9 cellular contexts compared by ENCODE assay signal in the genomic region with DNA sequence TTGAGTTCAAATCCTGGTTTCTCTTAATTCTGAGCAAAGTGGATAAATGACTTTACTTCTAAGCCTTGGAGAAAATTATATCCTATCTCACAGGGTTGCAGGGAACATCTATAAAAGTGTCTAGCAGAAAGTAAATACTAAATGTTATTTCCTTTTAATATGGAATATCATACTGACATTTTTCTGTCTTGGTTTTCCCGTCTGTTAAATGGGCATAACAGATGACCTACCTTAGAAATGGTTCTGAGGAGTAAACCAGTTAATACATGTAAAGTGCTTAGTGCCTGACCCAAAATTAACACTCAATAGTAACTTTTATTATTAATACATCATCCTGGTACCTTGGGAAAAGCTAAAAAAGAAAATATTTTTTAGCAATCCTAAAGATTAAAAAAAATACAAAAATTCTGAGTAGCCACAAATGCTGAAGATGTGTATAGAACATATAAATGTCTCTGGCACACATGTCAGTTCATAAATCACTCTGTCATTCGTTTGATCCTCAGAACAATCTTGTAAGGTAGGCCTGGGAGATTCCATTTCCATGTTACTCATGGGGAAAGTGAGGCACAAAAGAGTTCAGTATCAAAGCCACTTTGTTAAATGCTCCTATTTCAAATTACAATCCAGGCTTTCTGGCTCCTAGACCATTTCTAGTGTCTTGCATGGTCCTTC. TPM values are rescaled to one million over a fixed set of nuclear protein-coding genes. Genes with fewer than 3 reads are reported as not detected.
DNase-seq lines count a peak whose midpoint lies in the region; ATAC-seq and TF ChIP-seq lines count a peak whose summit lies in the region.
"Had no signal": no experiment of that assay in that cellular context is flagged by ENCODE, and none has a peak within 500 bp of the region (broad histone marks: within the 10 kb centered on the region; RNA-seq: fewer than 3 reads in every experiment).

No MANE protein-coding gene starts in this region.

- H3K36me3 ChIP-seq in GM23248 (ENCODE audit: low read depth) = peaks cover 21% of the 10 kb centered on the region
- peaks cover 33% of the 10 kb centered on the region for H3K36me3 ChIP-seq in PC-9 (ENCODE audit: low read depth)
- H3K36me3 ChIP-seq in parathyroid adenoma (ENCODE audit: control insufficient read depth, insufficient read depth, low read length) = no peaks in the 10 kb centered on the region

- peak overlapping the region; percentile 99 for H3K4me3 ChIP-seq in GM23248
- peak overlapping the region; percentile 73 for H3K4me3 ChIP-seq in PC-9
- no peak overlapping the region for H3K4me3 ChIP-seq in parathyroid adenoma (ENCODE audit: low read depth, low read length)

- BruUV-seq in PC-9 (replicated peaks; lab: Mats Ljungman, UMichigan) = no TSS peak

- no peaks in the 10 kb centered on the region for H3K9me3 Mint-ChIP-seq in endothelial cell (ENCODE audit: unreplicated experiment)

- peaks cover 40% of the 10 kb centered on the region for H3K36me3 Mint-ChIP-seq in endothelial cell (ENCODE audit: low read depth, unreplicated experiment)

- H3K9me2 ChIP-seq in GM23248 (ENCODE audit: insufficient read depth) (no peaks in the 10 kb centered on the region), PC-9 (ENCODE audit: insufficient read depth) (no peaks in the 10 kb centered on the region)

- H3K27me3 Mint-ChIP-seq in endothelial cell (ENCODE audit: unreplicated experiment) = peaks cover 6% of the 10 kb centered on the region

- ATAC-seq in HG03521 (IDR thresholded peaks at IDR 0.05; ENCODE audit: unreplicated experiment) (no peak), GM21825 (IDR thresholded peaks at IDR 0.05; ENCODE audit: unreplicated experiment) (no peak)

- H4K20me1 ChIP-seq in GM23248 (ENCODE audit: insufficient read depth) = peaks cover 8% of the 10 kb centered on the region
- H4K20me1 ChIP-seq in PC-9 (ENCODE audit: insufficient read depth) = peaks cover 24% of the 10 kb centered on the region

- CTCF ChIA-PET in PC-9 (lab: Charles Lee) = interaction anchor here (0.6 kb wide), 1 partner anchor 645 kb away, joined by 3 read pairs; no protein-coding TSS in a partner anchor

- peak overlapping the region; percentile 89 for H3K4me2 ChIP-seq in GM23248 (ENCODE audit: unreplicated experiment)
- H3K4me2 ChIP-seq in PC-9 = peak overlapping the region; percentile 97
- H3K4me2 ChIP-seq in parathyroid adenoma (ENCODE audit: low read length) = peak overlapping the region; percentile 51

- H3F3A ChIP-seq in GM23248 (ENCODE audit: insufficient read depth) (no peaks in the 10 kb centered on the region), PC-9 (ENCODE audit: insufficient read depth, low read depth) (peaks cover 16% of the 10 kb centered on the region; the same call in 1 of the 2 replicates)

- H3K9ac ChIP-seq in GM23248 (peak overlapping the region; percentile 89), parathyroid adenoma (no peak overlapping the region)

- H3K4me3 Mint-ChIP-seq in endothelial cell (ENCODE audit: unreplicated experiment) = peak overlapping the region; percentile 100

- H2AFZ ChIP-seq in GM23248 (peak overlapping the region; percentile 96; the same call in 1 of the 2 replicates), PC-9 (no peak overlapping the region), parathyroid adenoma (no peak overlapping the region)

- TF ChIP-seq CTCF in PC-9 (conservative IDR thresholded peaks at IDR 0.05) (no peak), endothelial cell (IDR thresholded peaks at IDR 0.05; ENCODE audit: unreplicated experiment) (no peak), parathyroid adenoma (IDR thresholded peaks at IDR 0.05) (no peak)

- H3K9me3 ChIP-seq in GM23248 (ENCODE audit: low read depth) = no peaks in the 10 kb centered on the region
- no peaks in the 10 kb centered on the region for H3K9me3 ChIP-seq in PC-9 (ENCODE audit: insufficient read depth, low read depth)
- no peaks in the 10 kb centered on the region for H3K9me3 ChIP-seq in parathyroid adenoma (ENCODE audit: control insufficient read depth, low read length)

- no peak for DNase-seq in GM23248
- no peak for DNase-seq in PC-9
- DNase-seq in endothelial cell (ENCODE audit: low spot score) = no peak
- DNase-seq in SIG-M5 (lab: John Stamatoyannopoulos, UW) = no peak
- DNase-seq in HUDEP-2 (lab: John Stamatoyannopoulos, UW; ENCODE audit: unreplicated experiment in 76 of 76) = no peak
- DNase-seq: NCI-H146 had no signal

- POLR2A ChIA-PET in PC-9 (lab: Charles Lee; ENCODE audit: unreplicated experiment) = no interaction called here

- in situ Hi-C loops in GM23248 (cut with MboI) = no loop called here

- H3K27ac ChIP-seq in GM23248 (no peak overlapping the region), PC-9 (no peak overlapping the region), parathyroid adenoma (no peak overlapping the region)

- H3K4me1 ChIP-seq in GM23248 (ENCODE audit: insufficient read depth) (peaks cover 13% of the 10 kb centered on the region), PC-9 (replicated peaks; ENCODE audit: insufficient read depth) (peaks cover 20% of the 10 kb centered on the region), parathyroid adenoma (peaks cover 14% of the 10 kb centered on the region)

- peaks cover 29% of the 10 kb centered on the region for H3K4me1 Mint-ChIP-seq in endothelial cell (ENCODE audit: unreplicated experiment)

- H3K27ac Mint-ChIP-seq in endothelial cell (ENCODE audit: unreplicated experiment) = no peak overlapping the region

- H3K79me2 ChIP-seq in GM23248 (ENCODE audit: insufficient read depth) (peaks cover 69% of the 10 kb centered on the region), PC-9 (ENCODE audit: low read depth) (peaks cover 59% of the 10 kb centered on the region), parathyroid adenoma (peaks cover 36% of the 10 kb centered on the region)

- intact Hi-C loops in PC-9 (cut with micrococcal nuclease; ENCODE audit: unreplicated experiment) = loop anchor here (5.0 kb wide), 4 partner anchors 96 to 579 kb away; no protein-coding TSS in a partner anchor

- 50 to 51% methylated on average over 2 of the region's 2 CpGs for WGBS in GM23248 (ENCODE audit: low coverage in 1 of 2, low lambda C conversion rate in 2 of 2, missing lambda C conversion rate in 2 of 2), 2 experiments

- H3K27me3 ChIP-seq in GM23248 (replicated peaks; ENCODE audit: insufficient read depth) (no peaks in the 10 kb centered on the region), PC-9 (ENCODE audit: insufficient read depth, low read depth) (no peaks in the 10 kb centered on the region), parathyroid adenoma (ENCODE audit: control insufficient read depth, insufficient read depth, low read length) (no peaks in the 10 kb centered on the region)

RNA-seq across cellular contexts. Expression of a gene that starts 1.3 kb away (rescaled TPM):
- total RNA-seq in GM23248 (2014; rRNA removed; shearing (Covaris generic)) = 25.0 and 59.8 TPM in 2 replicates
- 14.9 TPM in 2 replicates for polyA plus RNA-seq in GM23248 (2016; fragmentation: Nextera tagmentation; extraction: Ambion mirVana)
- total RNA-seq in PC-9 (2021) (46.1 and 54.5 TPM in 2 replicates), endothelial cell (ENCODE audit: unreplicated experiment) (28.7 TPM)

RNA-seq across cellular contexts. Expression of a gene that starts 1.8 kb away (rescaled TPM):
- 122 and 137 TPM in 2 replicates for total RNA-seq in GM23248 (2014; rRNA removed; shearing (Covaris generic))
- 130 TPM in 2 replicates for polyA plus RNA-seq in GM23248 (2016; fragmentation: Nextera tagmentation; extraction: Ambion mirVana)
- total RNA-seq in PC-9 (2021) (448 and 674 TPM in 2 replicates), endothelial cell (ENCODE audit: unreplicated experiment) (74.7 TPM)

RNA-seq across cellular contexts. Expression of a gene that starts 32.8 kb away (rescaled TPM):
- total RNA-seq in GM23248 (2014; rRNA removed; shearing (Covaris generic)) = not detected in 2 replicates
- 0.10 and 0.31 TPM in 2 replicates for polyA plus RNA-seq in GM23248 (2016; fragmentation: Nextera tagmentation; extraction: Ambion mirVana)
- total RNA-seq in PC-9 (2021) = 2.0 and 2.1 TPM in 2 replicates
- total RNA-seq in endothelial cell (ENCODE audit: unreplicated experiment) = 0.49 TPM

RNA-seq across cellular contexts. Expression of a gene that starts 42.5 kb away (rescaled TPM):
- 2.6 TPM in 1 of 2 replicates, not detected in the other for total RNA-seq in GM23248 (2014; rRNA removed; shearing (Covaris generic))
- 0.11 TPM in 1 of 2 replicates, not detected in the other for polyA plus RNA-seq in GM23248 (2016; fragmentation: Nextera tagmentation; extraction: Ambion mirVana)
- 0.20 TPM in 1 of 2 replicates, not detected in the other for total RNA-seq in PC-9 (2021)
- total RNA-seq in endothelial cell (ENCODE audit: unreplicated experiment) = 0.21 TPM
